In the genomic region with DNA sequence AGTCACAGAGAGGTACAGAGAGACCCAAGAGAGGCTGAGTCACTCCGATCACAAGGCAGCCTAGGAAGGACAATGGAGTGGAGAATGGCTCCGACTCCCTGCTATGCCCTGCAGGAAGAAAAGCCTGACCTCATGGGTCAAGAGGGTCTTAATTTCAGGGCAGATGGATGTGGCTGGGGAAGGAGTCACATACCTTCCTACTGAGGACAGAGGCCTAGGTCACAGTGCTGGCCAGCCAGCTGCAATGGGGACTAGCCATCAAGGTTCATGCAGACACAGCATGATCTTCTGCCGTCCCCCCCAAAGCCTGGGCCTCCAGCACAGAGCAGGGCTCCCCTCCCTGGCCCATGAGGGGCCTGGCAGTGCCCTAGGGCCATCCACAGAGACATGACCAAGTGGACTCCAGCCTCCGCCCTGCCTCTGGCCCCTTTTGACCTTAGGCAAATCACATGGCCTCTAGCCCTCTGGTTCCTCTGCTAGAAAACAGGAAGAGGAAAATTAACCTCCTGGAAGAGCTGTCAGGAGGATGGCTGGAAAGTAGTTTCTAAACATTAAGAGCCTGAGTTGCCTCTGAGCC, we compare ENCODE assay signal across 8 cellular contexts. TPM values are rescaled to one million over a fixed set of nuclear protein-coding genes. Genes with fewer than 3 reads are reported as not detected.
A peak's percentile ranks its signal among the peaks of the same experiment; 100 is the strongest.
DNase-seq lines count a peak whose midpoint lies in the region; ATAC-seq, FAIRE-seq and TF ChIP-seq lines count a peak whose summit lies in the region.

No MANE protein-coding gene starts in this region.

- H2AFZ ChIP-seq in astrocyte (ENCODE audit: low read depth, low read length), result no peak overlapping the region

- H3K36me3 ChIP-seq in astrocyte (ENCODE audit: insufficient read depth, low read length), result no peaks in the 10 kb centered on the region

- no peak for FAIRE-seq in astrocyte (lab: Jason Lieb, UNC)

- H3K27me3 ChIP-seq in astrocyte (ENCODE audit: insufficient read depth, low read length), result no peaks in the 10 kb centered on the region

- H3K27me3 Mint-ChIP-seq in activated T-cell treated with anti-CD3 and anti-CD28 coated beads, Interleukin-2, amount 50 U/mL, for 72 hours (ENCODE audit: low read depth), result no peaks in the 10 kb centered on the region
- H3K27me3 Mint-ChIP-seq in astrocyte (ENCODE audit: low read depth, unreplicated experiment), result no peaks in the 10 kb centered on the region
- H3K27me3 Mint-ChIP-seq in type B pancreatic cell, result peaks cover 2% of the 10 kb centered on the region

- no peak for DNase-seq in activated T-cell treated with anti-CD3 and anti-CD28 coated beads, Interleukin-2, amount 50 U/mL, for 72 hours
- DNase-seq in activated T-cell treated with anti-CD3 and anti-CD28 coated beads, Interleukin-2, amount 50 U/mL, for 1 hour, result no peak
- no peak for DNase-seq in astrocyte (ENCODE audit: low read depth)
- DNase-seq in medulla oblongata (ENCODE audit: extremely low spot score), result peak; percentile 65
- DNase-seq in type B pancreatic cell (ENCODE audit: extremely low spot score, unreplicated experiment), result no peak
- no peak for DNase-seq in activated CD4-positive, CD25-positive, alpha-beta regulatory T cell treated with anti-CD3 and anti-CD28 coated beads, Interleukin-2, amount 50 U/mL, for 72 hours

- H3K4me3 Mint-ChIP-seq in activated T-cell treated with anti-CD3 and anti-CD28 coated beads, Interleukin-2, amount 50 U/mL, for 72 hours, result peak overlapping the region; percentile 59 to 82
- peak overlapping the region; percentile 75 for H3K4me3 Mint-ChIP-seq in astrocyte (ENCODE audit: unreplicated experiment)
- peak overlapping the region; percentile 91 for H3K4me3 Mint-ChIP-seq in type B pancreatic cell

- no peaks in the 10 kb centered on the region for H3K79me2 ChIP-seq in astrocyte (ENCODE audit: insufficient read depth, low read length)

- peak overlapping the region; percentile 15 for H3K27ac Mint-ChIP-seq in activated T-cell treated with anti-CD3 and anti-CD28 coated beads, Interleukin-2, amount 50 U/mL, for 72 hours
- H3K27ac Mint-ChIP-seq in astrocyte (ENCODE audit: unreplicated experiment) (no peak overlapping the region), type B pancreatic cell (peak overlapping the region; percentile 81)

- no peaks in the 10 kb centered on the region for H3K9me3 Mint-ChIP-seq in activated T-cell treated with anti-CD3 and anti-CD28 coated beads, Interleukin-2, amount 50 U/mL, for 72 hours
- H3K9me3 Mint-ChIP-seq in astrocyte (ENCODE audit: unreplicated experiment) (no peaks in the 10 kb centered on the region), type B pancreatic cell (no peaks in the 10 kb centered on the region)

- no peak overlapping the region for H3K4me2 ChIP-seq in astrocyte (ENCODE audit: low read length)

- peaks cover 9% of the 10 kb centered on the region for H4K20me1 ChIP-seq in astrocyte (ENCODE audit: insufficient read depth, low read length)

- H3K9me3 ChIP-seq in astrocyte (ENCODE audit: insufficient read depth, low read depth, low read length), result no peaks in the 10 kb centered on the region

- peaks cover 29% of the 10 kb centered on the region for H3K4me1 ChIP-seq in astrocyte (ENCODE audit: insufficient read depth, low read length)

- no peak overlapping the region for H3K4me3 ChIP-seq in astrocyte (ENCODE audit: insufficient read depth, low read depth, low read length)

- peaks cover 0 to 6% of the 10 kb centered on the region in 2 donors for H3K36me3 Mint-ChIP-seq in activated T-cell treated with anti-CD3 and anti-CD28 coated beads, Interleukin-2, amount 50 U/mL, for 72 hours (ENCODE audit: insufficient read depth in 2 of 2)
- no peaks in the 10 kb centered on the region for H3K36me3 Mint-ChIP-seq in astrocyte (ENCODE audit: low read depth, unreplicated experiment)
- H3K36me3 Mint-ChIP-seq in type B pancreatic cell, result no peaks in the 10 kb centered on the region

- ATAC-seq in activated T-cell treated with anti-CD3 and anti-CD28 coated beads, Interleukin-2, amount 50 U/mL, for 72 hours (replicated peaks in 1 of 2), result no peak
- ATAC-seq in GM19397 (IDR thresholded peaks at IDR 0.05; ENCODE audit: unreplicated experiment), result no peak
- ATAC-seq in GM21528 (IDR thresholded peaks at IDR 0.05; ENCODE audit: low FRiP score, unreplicated experiment), result no peak

- no peak overlapping the region for H3K27ac ChIP-seq in astrocyte (ENCODE audit: low read depth, low read length)

- H3K9ac ChIP-seq in astrocyte (ENCODE audit: low read length), result no peak overlapping the region

- H3K4me1 Mint-ChIP-seq in activated T-cell treated with anti-CD3 and anti-CD28 coated beads, Interleukin-2, amount 50 U/mL, for 72 hours (ENCODE audit: low read depth), result peaks cover 55% of the 10 kb centered on the region
- peaks cover 35% of the 10 kb centered on the region for H3K4me1 Mint-ChIP-seq in astrocyte (ENCODE audit: low read depth, unreplicated experiment)
- H3K4me1 Mint-ChIP-seq in type B pancreatic cell (ENCODE audit: unreplicated experiment), result peaks cover 55% of the 10 kb centered on the region

- TF ChIP-seq CTCF in astrocyte (IDR thresholded peaks at IDR 0.05; ENCODE audit: insufficient read depth, low read depth, low read length) (no peak), type B pancreatic cell (conservative IDR thresholded peaks at IDR 0.05) (no peak)

RNA-seq across cellular contexts. Expression of gene ARRB1, which starts 1.8 kb away (rescaled TPM):
- 10 to 100 TPM; 16.7 to 18.3 TPM for total RNA-seq in activated T-cell treated with anti-CD3 and anti-CD28 coated beads, Interleukin-2, amount 50 U/mL, for 72 hours
- total RNA-seq in astrocyte (22.7 and 28.5 TPM in 2 replicates), type B pancreatic cell (ENCODE audit: low replicate concordance) (32.7 and 32.8 TPM in 2 replicates)

RNA-seq across cellular contexts. Expression of gene RPS3, which starts 49.7 kb away (rescaled TPM):
- 1,000 to 10,000 TPM; 5,116 to 5,192 TPM for total RNA-seq in activated T-cell treated with anti-CD3 and anti-CD28 coated beads, Interleukin-2, amount 50 U/mL, for 72 hours
- 1,706 and 1,898 TPM in 2 replicates for total RNA-seq in astrocyte
- total RNA-seq in type B pancreatic cell (ENCODE audit: low replicate concordance), result 3,170 and 3,442 TPM in 2 replicates
